8 cellular contexts compared by ENCODE assay signal in genomic region chr20:5608448-5609161, GRCh38. TPM values are rescaled to one million over a fixed set of nuclear protein-coding genes. Genes with fewer than 3 reads are reported as not detected.
DNase-seq lines count a peak whose midpoint lies in the region; ATAC-seq and TF ChIP-seq lines count a peak whose summit lies in the region.

No MANE protein-coding gene starts in this region.

- H3K9me3 ChIP-seq in hepatocyte (ENCODE audit: low read depth) (no peaks in the 10 kb centered on the region), tibial nerve (no peaks in the 10 kb centered on the region)

- DNase-seq in A172 (ENCODE audit: low spot score) (peak; percentile 10), GM23338 (ENCODE audit: low spot score) (no peak), WTC11 (ENCODE audit: low spot score) (no peak), hepatocyte (ENCODE audit: low spot score) (no peak), tibial nerve (ENCODE audit: low spot score in 2 of 2) (no peak)

- 54% methylated on average over 4 of the region's 4 CpGs for WGBS in hepatocyte (ENCODE audit: low lambda C conversion rate, missing lambda C conversion rate)
- 36% methylated on average over 4 of the region's 4 CpGs for WGBS in tibial nerve, 2 donors

- no peaks in the 10 kb centered on the region for H3K36me3 Mint-ChIP-seq in GM23338 (ENCODE audit: low read depth)
- H3K36me3 Mint-ChIP-seq in WTC11 = no peaks in the 10 kb centered on the region

- H3K4me2 ChIP-seq in GM23338 (0 out of 2 replicates have a peak overlapping the region, but pooled peaks have one; percentile 19), hepatocyte (peak overlapping the region; percentile 81)

- peak overlapping the region; percentile 43 for H3K4me3 Mint-ChIP-seq in GM23338
- H3K4me3 Mint-ChIP-seq in WTC11 = peak overlapping the region; percentile 29; the same call in 1 of the 2 replicates

- H3K36me3 ChIP-seq in GM23338 (ENCODE audit: insufficient read depth) = no peaks in the 10 kb centered on the region
- H3K36me3 ChIP-seq in hepatocyte (replicated peaks; ENCODE audit: insufficient read depth, low read depth) = no peaks in the 10 kb centered on the region
- H3K36me3 ChIP-seq in tibial nerve = no peaks in the 10 kb centered on the region

- H3K27me3 Mint-ChIP-seq in GM23338 (ENCODE audit: insufficient read depth, low read depth, poor library complexity) = peaks cover 5% of the 10 kb centered on the region
- peaks cover 4% of the 10 kb centered on the region; the same call in 1 of the 2 replicates for H3K27me3 Mint-ChIP-seq in WTC11 (ENCODE audit: low read depth)

- H3K27ac Mint-ChIP-seq in GM23338 (peak overlapping the region; percentile 63; the same call in 1 of the 2 replicates), WTC11 (peak overlapping the region; percentile 53; the same call in 1 of the 2 replicates)

- no peaks in the 10 kb centered on the region for H3F3A ChIP-seq in GM23338 (replicated peaks; ENCODE audit: low read depth)

- CTCF ChIA-PET in WTC11 (lab: Charles Lee) = interaction anchor here (0.6 to 1.0 kb wide), 2 partner anchors 51 to 79 kb away, joined by 3 to 4 read pairs; no protein-coding TSS in a partner anchor

- H3K9me3 Mint-ChIP-seq in GM23338 = peaks cover 5% of the 10 kb centered on the region; the same call in 2 of the 3 replicates
- no peaks in the 10 kb centered on the region; the same call in 1 of the 2 replicates for H3K9me3 Mint-ChIP-seq in WTC11

- no peaks in the 10 kb centered on the region for H3K27me3 ChIP-seq in GM23338 (ENCODE audit: insufficient read depth)
- H3K27me3 ChIP-seq in hepatocyte = no peaks in the 10 kb centered on the region
- H3K27me3 ChIP-seq in tibial nerve = no peaks in the 10 kb centered on the region

- H3K79me2 ChIP-seq in GM23338 (replicated peaks; ENCODE audit: insufficient read depth) (peaks cover 54% of the 10 kb centered on the region), hepatocyte (peaks cover 65% of the 10 kb centered on the region)

- H3K9me2 ChIP-seq in GM23338 (ENCODE audit: insufficient read depth) = 0 out of 2 replicates have a peak, but pooled peaks cover 4% of the 10 kb centered on the region
- H3K9me2 ChIP-seq in hepatocyte (replicated peaks; ENCODE audit: insufficient read depth) = no peaks in the 10 kb centered on the region

- TF ChIP-seq POLR2A in tibial nerve (IDR thresholded peaks at IDR 0.05) = no peak

- H3K4me3 ChIP-seq in GM23338 = no peak overlapping the region
- H3K4me3 ChIP-seq in hepatocyte = peak overlapping the region; percentile 65
- H3K4me3 ChIP-seq in tibial nerve = peak overlapping the region in 3 of 4 donors; percentile 1 to 84 (median 81)

- H3K4me1 ChIP-seq in GM23338 (ENCODE audit: insufficient read depth) (no peaks in the 10 kb centered on the region), hepatocyte (ENCODE audit: insufficient read depth) (peaks cover 5% of the 10 kb centered on the region), tibial nerve (peaks cover 0 to 60% (median 37%) of the 10 kb centered on the region in 4 donors)

- H3K4me1 Mint-ChIP-seq in GM23338 = peaks cover 16% of the 10 kb centered on the region
- peaks cover 18% of the 10 kb centered on the region for H3K4me1 Mint-ChIP-seq in WTC11

- POLR2A ChIA-PET in WTC11 (lab: Charles Lee) = interaction anchor here (0.9 kb wide), 1 partner anchor 52 kb away, joined by 3 read pairs; no protein-coding TSS in a partner anchor

- H4K20me1 ChIP-seq in GM23338 (replicated peaks; ENCODE audit: insufficient read depth) (no peaks in the 10 kb centered on the region), hepatocyte (ENCODE audit: insufficient read depth, poor library complexity, severe bottlenecking) (peaks cover 22% of the 10 kb centered on the region)

- TF ChIP-seq CTCF in GM23338 (conservative IDR thresholded peaks at IDR 0.05; ENCODE audit: low read depth in 2 of 2) = no peak
- TF ChIP-seq CTCF in WTC11 (IDR thresholded peaks at IDR 0.05) = no peak
- no peak for TF ChIP-seq CTCF in hepatocyte (IDR thresholded peaks at IDR 0.05; ENCODE audit: poor library complexity)
- TF ChIP-seq CTCF in tibial nerve (IDR thresholded peaks at IDR 0.05) = no peak

- no peak for TF ChIP-seq EP300 in tibial nerve (IDR thresholded peaks at IDR 0.05)

- H2AFZ ChIP-seq in GM23338 = no peak overlapping the region
- H2AFZ ChIP-seq in hepatocyte = no peak overlapping the region

- H3K27ac ChIP-seq in GM23338 (ENCODE audit: low read depth) (no peak overlapping the region), hepatocyte (peak overlapping the region; percentile 98), tibial nerve (peak overlapping the region; percentile 92 to 99 (median 96))

- ATAC-seq in GM23338 (no peak), WTC11 (no peak), GM21619 (IDR thresholded peaks at IDR 0.05; ENCODE audit: unreplicated experiment) (no peak), GM18873 (IDR thresholded peaks at IDR 0.05; ENCODE audit: low FRiP score, unreplicated experiment) (no peak), HG03095 (IDR thresholded peaks at IDR 0.05; ENCODE audit: unreplicated experiment) (no peak)

TF ChIP-seq in GM23338, 12 proteins besides CTCF, POLR2A, EP300 and RAD21 (continues in another document):
- TF ChIP-seq, protein P1, sequence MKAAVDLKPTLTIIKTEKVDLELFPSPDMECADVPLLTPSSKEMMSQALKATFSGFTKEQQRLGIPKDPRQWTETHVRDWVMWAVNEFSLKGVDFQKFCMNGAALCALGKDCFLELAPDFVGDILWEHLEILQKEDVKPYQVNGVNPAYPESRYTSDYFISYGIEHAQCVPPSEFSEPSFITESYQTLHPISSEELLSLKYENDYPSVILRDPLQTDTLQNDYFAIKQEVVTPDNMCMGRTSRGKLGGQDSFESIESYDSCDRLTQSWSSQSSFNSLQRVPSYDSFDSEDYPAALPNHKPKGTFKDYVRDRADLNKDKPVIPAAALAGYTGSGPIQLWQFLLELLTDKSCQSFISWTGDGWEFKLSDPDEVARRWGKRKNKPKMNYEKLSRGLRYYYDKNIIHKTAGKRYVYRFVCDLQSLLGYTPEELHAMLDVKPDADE (IDR thresholded peaks at IDR 0.05) = no peak
- TF ChIP-seq CREB1 (CRISPR knock-in tag; IDR thresholded peaks at IDR 0.05; ENCODE audit: low read depth) (no peak), ZNF331 (CRISPR knock-in tag; IDR thresholded peaks at IDR 0.05; ENCODE audit: low read depth) (no peak), ZNF114 (CRISPR knock-in tag; IDR thresholded peaks at IDR 0.05) (no peak), STAT1 (IDR thresholded peaks at IDR 0.05; ENCODE audit: unreplicated experiment) (no peak), JUNB (IDR thresholded peaks at IDR 0.05; ENCODE audit: unreplicated experiment) (no peak), NANOG (IDR thresholded peaks at IDR 0.05; ENCODE audit: borderline replicate concordance) (no peak)

TF ChIP-seq in WTC11, 78 proteins besides CTCF, POLR2A, EP300 and RAD21:
- TF ChIP-seq ELF4 (CRISPR knock-in tag; IDR thresholded peaks at IDR 0.05; ENCODE audit: low read depth) = no peak
- TF ChIP-seq ESRRA (CRISPR knock-in tag; IDR thresholded peaks at IDR 0.05; ENCODE audit: borderline replicate concordance) = no peak
- no peak for TF ChIP-seq EMX1 (CRISPR knock-in tag; IDR thresholded peaks at IDR 0.05)
- no peak for TF ChIP-seq ZNF416 (CRISPR knock-in tag; IDR thresholded peaks at IDR 0.05)
- TF ChIP-seq NFE2L1 (CRISPR knock-in tag; IDR thresholded peaks at IDR 0.05) = no peak
- no peak for TF ChIP-seq TEAD4 (CRISPR knock-in tag; IDR thresholded peaks at IDR 0.05)
- TF ChIP-seq PRRX2 (CRISPR knock-in tag; IDR thresholded peaks at IDR 0.05) = no peak
- TF ChIP-seq AR (CRISPR knock-in tag; IDR thresholded peaks at IDR 0.05) = no peak
- no peak for TF ChIP-seq ETV6 (CRISPR knock-in tag; IDR thresholded peaks at IDR 0.05)
- no peak for TF ChIP-seq ZNF396 (CRISPR knock-in tag; IDR thresholded peaks at IDR 0.05; ENCODE audit: borderline replicate concordance)
- TF ChIP-seq NR1H2 (CRISPR knock-in tag; IDR thresholded peaks at IDR 0.05) = no peak
- no peak for TF ChIP-seq ZNF232 (CRISPR knock-in tag; IDR thresholded peaks at IDR 0.05)
- TF ChIP-seq, protein P2, sequence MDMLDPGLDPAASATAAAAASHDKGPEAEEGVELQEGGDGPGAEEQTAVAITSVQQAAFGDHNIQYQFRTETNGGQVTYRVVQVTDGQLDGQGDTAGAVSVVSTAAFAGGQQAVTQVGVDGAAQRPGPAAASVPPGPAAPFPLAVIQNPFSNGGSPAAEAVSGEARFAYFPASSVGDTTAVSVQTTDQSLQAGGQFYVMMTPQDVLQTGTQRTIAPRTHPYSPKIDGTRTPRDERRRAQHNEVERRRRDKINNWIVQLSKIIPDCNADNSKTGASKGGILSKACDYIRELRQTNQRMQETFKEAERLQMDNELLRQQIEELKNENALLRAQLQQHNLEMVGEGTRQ (CRISPR knock-in tag; IDR thresholded peaks at IDR 0.05) = no peak

RNA-seq across cellular contexts. Expression of gene GPCPD1, which starts 2.2 kb away (rescaled TPM):
- 6.9 and 7.6 TPM in 2 replicates for total RNA-seq in A172 (2014; rRNA removed; shearing (Covaris generic))
- total RNA-seq in GM23338 (2014; rRNA removed; shearing (Covaris generic)) = 5.7 and 7.3 TPM in 2 replicates
- polyA plus RNA-seq in GM23338 (2016; fragmentation: Nextera tagmentation; extraction: Ambion mirVana) = 2.9 and 4.1 TPM in 2 replicates
- 9.5 to 11.9 TPM (median 10.1 TPM) in 3 replicates for total RNA-seq in WTC11 (2021)
- total RNA-seq in hepatocyte = 18.6 and 27.9 TPM in 2 replicates
- 8.8 and 10.6 TPM in 2 replicates for polyA plus RNA-seq in hepatocyte
- total RNA-seq in tibial nerve = 10 to 100 TPM; 18.4 to 24.9 (median 21.6) TPM
